17 cellular contexts compared by ENCODE assay signal in genomic region chr4:157005193-157005592, GRCh38. TPM values are rescaled to one million over a fixed set of nuclear protein-coding genes. Genes with fewer than 3 reads are reported as not detected.
DNase-seq lines count a peak whose midpoint lies in the region; ATAC-seq and TF ChIP-seq lines count a peak whose summit lies in the region.
"Had no signal": no experiment of that assay in that cellular context is flagged by ENCODE, and none has a peak within 500 bp of the region (broad histone marks: within the 10 kb centered on the region; RNA-seq: fewer than 3 reads in every experiment).

No MANE protein-coding gene starts in this region.

- H3K36me3 ChIP-seq in breast epithelium (no peaks in the 10 kb centered on the region), right lobe of liver (no peaks in the 10 kb centered on the region), stomach (no peaks in the 10 kb centered on the region)
- H3K36me3 ChIP-seq: BLaER1 treated with 17β-estradiol and CSF1 and Interleukin-3, amounts not matched to agents 10 nM and 100 nM; ovary had no signal

- 31% methylated on average over 2 of the region's 2 CpGs for WGBS in right lobe of liver (ENCODE audit: insufficient coverage, low coverage, low lambda C conversion rate, missing lambda C conversion rate)
- WGBS in stomach, 5 donors, result 42 to 55% (median 46%) methylated on average over 2 of the region's 2 CpGs

- H3K27me3 Mint-ChIP-seq in stimulated activated naive CD8-positive, alpha-beta T cell treated with anti-CD3 and anti-CD28 coated beads, Interleukin-15, amount 100 ng/mL, for 72 hours, result no peaks in the 10 kb centered on the region
- H3K27me3 Mint-ChIP-seq: activated CD4-positive, alpha-beta memory T cell treated with anti-CD3 and anti-CD28 coated beads for 36 hours had no signal

- H3K4me3 ChIP-seq in breast epithelium, result no peak overlapping the region
- H3K4me3 ChIP-seq in right lobe of liver, result peak overlapping the region in 2 of 3 donors; percentile 1 to 4
- H3K4me3 ChIP-seq in stomach, result no peak overlapping the region
- H3K4me3 ChIP-seq: BLaER1 treated with 17β-estradiol and CSF1 and Interleukin-3, amounts not matched to agents 10 nM and 100 nM; ovary had no signal

- ATAC-seq in right lobe of liver, result peak; percentile 60 to 83 (median 70)
- no peak for ATAC-seq in HG03039 (IDR thresholded peaks at IDR 0.05; ENCODE audit: unreplicated experiment)
- no peak for ATAC-seq in stimulated activated naive CD8-positive, alpha-beta T cell treated with anti-CD3 and anti-CD28 coated beads, Interleukin-15, amount 100 ng/mL, for 72 hours
- ATAC-seq: PC-3 had no signal

- intact Hi-C loops in breast epithelium (cut with DNase I; ENCODE audit: low total_unique reads) (no loop called here), right lobe of liver (cut with DNase I) (no loop called here), stomach (cut with DNase I; ENCODE audit: low total_unique reads) (no loop called here)

- no peak for TF ChIP-seq CTCF in breast epithelium (IDR thresholded peaks at IDR 0.05)
- no peak for TF ChIP-seq CTCF in right lobe of liver (IDR thresholded peaks at IDR 0.05)
- no peak for TF ChIP-seq CTCF in stomach (IDR thresholded peaks at IDR 0.05)

- no peaks in the 10 kb centered on the region for H3K9me3 ChIP-seq in breast epithelium
- no peaks in the 10 kb centered on the region for H3K9me3 ChIP-seq in right lobe of liver
- no peaks in the 10 kb centered on the region for H3K9me3 ChIP-seq in stomach
- H3K9me3 ChIP-seq: BLaER1 treated with 17β-estradiol and CSF1 and Interleukin-3, amounts not matched to agents 10 nM and 100 nM; ovary had no signal

- TF ChIP-seq POLR2A in breast epithelium (IDR thresholded peaks at IDR 0.05) (no peak), right lobe of liver (IDR thresholded peaks at IDR 0.05) (no peak), stomach (IDR thresholded peaks at IDR 0.05) (no peak)

- no peak overlapping the region for H3K4me3 Mint-ChIP-seq in stimulated activated naive CD8-positive, alpha-beta T cell treated with anti-CD3 and anti-CD28 coated beads, Interleukin-15, amount 100 ng/mL, for 72 hours
- H3K4me3 Mint-ChIP-seq: activated CD4-positive, alpha-beta memory T cell treated with anti-CD3 and anti-CD28 coated beads for 36 hours had no signal

- H3K27me3 ChIP-seq in breast epithelium (no peaks in the 10 kb centered on the region), right lobe of liver (no peaks in the 10 kb centered on the region), stomach (no peaks in the 10 kb centered on the region)
- H3K27me3 ChIP-seq: BLaER1 treated with 17β-estradiol and CSF1 and Interleukin-3, amounts not matched to agents 10 nM and 100 nM; ovary had no signal

- H3K4me1 ChIP-seq in breast epithelium (no peaks in the 10 kb centered on the region), right lobe of liver (peaks cover 0 to 9% (median 2%) of the 10 kb centered on the region in 4 donors), stomach (peaks cover 0 to 12% (median 0%) of the 10 kb centered on the region in 4 donors)

- H3K4me1 Mint-ChIP-seq in stimulated activated naive CD8-positive, alpha-beta T cell treated with anti-CD3 and anti-CD28 coated beads, Interleukin-15, amount 100 ng/mL, for 72 hours, result no peaks in the 10 kb centered on the region

- H3K27ac ChIP-seq in breast epithelium, result peak overlapping the region; percentile 70 to 75
- H3K27ac ChIP-seq in right lobe of liver, result peak overlapping the region; percentile 6 to 61 (median 58)
- H3K27ac ChIP-seq in stomach, result peak overlapping the region in 3 of 5 donors; percentile 22 to 82 (median 60)
- H3K27ac ChIP-seq: BLaER1 treated with 17β-estradiol and CSF1 and Interleukin-3, amounts not matched to agents 10 nM and 100 nM; ovary had no signal

- H3K9me3 Mint-ChIP-seq in stimulated activated naive CD8-positive, alpha-beta T cell treated with anti-CD3 and anti-CD28 coated beads, Interleukin-15, amount 100 ng/mL, for 72 hours, result peaks cover 0 to 3% of the 10 kb centered on the region in 2 donors
- H3K9me3 Mint-ChIP-seq: activated CD4-positive, alpha-beta memory T cell treated with anti-CD3 and anti-CD28 coated beads for 36 hours had no signal

- H3K27ac Mint-ChIP-seq in stimulated activated naive CD8-positive, alpha-beta T cell treated with anti-CD3 and anti-CD28 coated beads, Interleukin-15, amount 100 ng/mL, for 72 hours, result no peak overlapping the region
- H3K27ac Mint-ChIP-seq: activated CD4-positive, alpha-beta memory T cell treated with anti-CD3 and anti-CD28 coated beads for 36 hours had no signal

- DNase-seq in NCI-H446 treated with DMSO at 0.1 percent for 48 hours (lab: John Stamatoyannopoulos, UW), result peak; percentile 96
- DNase-seq in breast epithelium (ENCODE audit: low spot score in 2 of 2), result no peak
- DNase-seq in right lobe of liver, result no peak
- no peak for DNase-seq in stomach
- no peak for DNase-seq in stimulated activated naive CD8-positive, alpha-beta T cell treated with anti-CD3 and anti-CD28 coated beads, Interleukin-15, amount 100 ng/mL, for 72 hours
- DNase-seq in NCI-H2196 treated with DMSO at 0.1 percent for 48 hours (lab: John Stamatoyannopoulos, UW; ENCODE audit: unreplicated experiment), result no peak
- DNase-seq: activated CD4-positive, alpha-beta memory T cell treated with anti-CD3 and anti-CD28 coated beads for 36 hours; cerebellar nuclear complex; glutamatergic neuron; NCI-H510A treated with DMSO at 0.1 percent for 48 hours; ovary; PC-3; stimulated activated CD4-positive, alpha-beta T cell treated with anti-CD3 and anti-CD28 coated beads, Interleukin-15, amount 100 ng/mL, for 24 hours; substantia nigra; SW 1271 had no signal

- no peak for TF ChIP-seq EP300 in stomach (IDR thresholded peaks at IDR 0.05)

RNA-seq across cellular contexts. Expression of gene PDGFC, which starts 33.6 kb away (rescaled TPM):
- total RNA-seq in breast epithelium (10 to 100 TPM; 32.4 to 59.7 (median 54.4) TPM), right lobe of liver (10 to 100 TPM in 3 of 6 experiments, 1 to 10 TPM in 3; 6.6 to 19.0 (median 10.3) TPM), stomach (10 to 100 TPM in 4 of 5 donors, 1 to 10 TPM in 1; 5.5 to 39.8 (median 14.7) TPM)
- 10 to 100 TPM in 1 of 3 donors, 1 to 10 TPM in 2; 4.9 to 10.8 (median 5.1) TPM for polyA plus RNA-seq in stomach
- total RNA-seq: activated CD4-positive, alpha-beta memory T cell treated with anti-CD3 and anti-CD28 coated beads for 36 hours had no signal

Comparison
In these comparisons a context has a peak if more than half of its experiments do, and no peak if none do; other contexts are left out.
1. H3K4me3 ChIP-seq: peak in right lobe of liver (2 of 3); none in breast epithelium (0 of 3) and stomach (0 of 4).
2. ATAC-seq: peak in right lobe of liver (4 of 4); none in HG03039 (single experiment) and stimulated activated naive CD8-positive, alpha-beta T cell treated with anti-CD3 and anti-CD28 coated beads, Interleukin-15, amount 100 ng/mL, for 72 hours (single experiment).
3. Peak in every context shown above with its lines, with median percentiles within 50 percentile points of each other: H3K27ac ChIP-seq.